ENCODE assay signal across 7 cellular contexts in the genomic region with DNA sequence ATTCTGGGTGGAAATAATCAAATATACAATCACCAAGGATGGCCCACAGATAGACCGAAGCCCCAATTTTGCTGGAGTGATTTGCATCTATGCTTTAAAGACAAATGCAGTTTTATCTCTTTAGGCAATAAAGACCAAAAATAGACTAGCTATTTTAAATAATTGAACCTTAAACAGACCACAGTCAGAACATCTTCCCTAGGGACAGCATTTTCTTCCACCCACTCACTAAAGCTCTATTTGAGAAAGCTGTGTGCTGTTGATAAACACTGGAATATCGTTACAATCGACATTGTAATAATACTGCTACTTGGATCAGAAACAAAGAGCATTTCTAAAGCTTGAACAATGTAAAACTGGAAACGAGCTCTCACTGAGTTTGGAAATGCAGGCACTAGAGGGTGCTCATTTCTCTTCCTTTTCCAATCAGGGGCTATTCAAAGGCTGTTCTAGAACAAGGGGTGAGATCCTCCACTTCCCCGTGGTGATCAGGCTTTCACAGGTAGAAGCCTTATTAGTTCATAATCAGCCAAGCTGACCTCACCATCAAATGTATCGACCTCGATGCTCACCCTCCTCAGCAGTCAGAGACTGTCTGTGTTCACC.
A peak's percentile ranks its signal among the peaks of the same experiment; 100 is the strongest.
DNase-seq lines count a peak whose midpoint lies in the region; ATAC-seq and TF ChIP-seq lines count a peak whose summit lies in the region.
"Not testable (repeated sequence)": the region's sequence is repeated elsewhere in the genome, so short reads cannot be mapped to it uniquely, and the experiment has no call there.

No MANE protein-coding gene starts in this region.

- 84 to 100% methylated on average over 1 to 5 of the region's 7 CpGs for WGBS in endodermal cell (ENCODE audit: insufficient coverage in 1 of 2, insufficient read length in 1 of 2), 2 experiments

- H3K36me3 ChIP-seq in CD8-positive, alpha-beta T cell (ENCODE audit: insufficient read depth, low read length); Loucy (ENCODE audit: insufficient read depth, low read length); endodermal cell (ENCODE audit: control insufficient read depth, insufficient read depth, low read length); neural progenitor cell: not testable (repeated sequence)

- H3K9me3 Mint-ChIP-seq in CD8-positive, alpha-beta T cell; endodermal cell; neural progenitor cell: not testable (repeated sequence)

- H2AFZ ChIP-seq in Loucy (ENCODE audit: low read length); neural progenitor cell (replicated peaks): not testable (repeated sequence)

- H3K9me2 ChIP-seq in Loucy (replicated peaks; ENCODE audit: low read depth, low read length) = not testable (repeated sequence)

- CTCF ChIA-PET in CD8-positive, alpha-beta T cell (lab: Charles Lee) = interaction anchor here (0.7 to 20.7 kb wide), 5 partner anchors 1 to 82 kb away, joined by 3 to 378 read pairs (median 4); no protein-coding TSS in a partner anchor

- not testable (repeated sequence) for H4K20me1 ChIP-seq in Loucy (ENCODE audit: insufficient read depth, low read length, poor library complexity, severe bottlenecking); neural progenitor cell (ENCODE audit: low read depth)

- not testable (repeated sequence) for TF ChIP-seq CTCF in CD8-positive, alpha-beta T cell (IDR thresholded peaks at IDR 0.05)
- TF ChIP-seq CTCF in Loucy (conservative IDR thresholded peaks at IDR 0.05; ENCODE audit: low read length) = peak; percentile 48
- TF ChIP-seq CTCF in astrocyte of the cerebellum (IDR thresholded peaks at IDR 0.05; ENCODE audit: low read depth, low read length, missing control alignments) = peak; percentile 29
- TF ChIP-seq CTCF in endodermal cell (conservative IDR thresholded peaks at IDR 0.05) = peak; percentile 43
- peak; percentile 10 for TF ChIP-seq CTCF in neural progenitor cell (IDR thresholded peaks at IDR 0.05)

- H3K79me2 ChIP-seq in Loucy (ENCODE audit: insufficient read depth, low read length) = peaks cover 19% of the 10 kb centered on the region
- not testable (repeated sequence) for H3K79me2 ChIP-seq in neural progenitor cell (ENCODE audit: low read depth)

- not testable (repeated sequence) for H3K9me3 ChIP-seq in CD8-positive, alpha-beta T cell (ENCODE audit: low read length); Loucy (ENCODE audit: insufficient read depth, low read depth, low read length); endodermal cell (ENCODE audit: control insufficient read depth, low read length); neural progenitor cell (ENCODE audit: low read depth)

- peak overlapping the region; percentile 4 for H3K4me2 ChIP-seq in Loucy (ENCODE audit: low read depth, low read length, poor library complexity, severe bottlenecking)
- H3K4me2 ChIP-seq in neural progenitor cell = not testable (repeated sequence)

- peaks cover 42% of the 10 kb centered on the region for H3K4me1 ChIP-seq in CD8-positive, alpha-beta T cell (ENCODE audit: insufficient read depth, low read length)
- peaks cover 78% of the 10 kb centered on the region for H3K4me1 ChIP-seq in Loucy (ENCODE audit: insufficient read depth, low read length, poor library complexity, severe bottlenecking)
- not testable (repeated sequence) for H3K4me1 ChIP-seq in endodermal cell (ENCODE audit: control insufficient read depth, insufficient read depth, low read length); neural progenitor cell

- H3K36me3 Mint-ChIP-seq in CD8-positive, alpha-beta T cell; endodermal cell (ENCODE audit: low read depth); neural progenitor cell: not testable (repeated sequence)

- peak overlapping the region; percentile 60 for H3K27ac Mint-ChIP-seq in CD8-positive, alpha-beta T cell
- H3K27ac Mint-ChIP-seq in endodermal cell, neural progenitor cell: not testable (repeated sequence)

- intact Hi-C loops in CD8-positive, alpha-beta T cell (cut with DNase I, micrococcal nuclease) = not testable (repeated sequence)

- H3K27me3 ChIP-seq in CD8-positive, alpha-beta T cell (ENCODE audit: insufficient read depth, low read length); Loucy (ENCODE audit: insufficient read depth, low read length, poor library complexity, severe bottlenecking); endodermal cell (ENCODE audit: control insufficient read depth, insufficient read depth, low read length, poor library complexity, severe bottlenecking); neural progenitor cell: not testable (repeated sequence)

- not testable (repeated sequence) for DNase-seq in CD8-positive, alpha-beta T cell; astrocyte of the cerebellum (ENCODE audit: low read depth); endodermal cell; neural progenitor cell (ENCODE audit: low spot score)
- DNase-seq in globus pallidus (ENCODE audit: low spot score) = peak; percentile 14

- H3F3A ChIP-seq in Loucy (ENCODE audit: low read depth); neural progenitor cell (ENCODE audit: low read depth): not testable (repeated sequence)

- peak overlapping the region; percentile 65 for H3K9ac ChIP-seq in Loucy (ENCODE audit: low read depth, low read length, poor library complexity, severe bottlenecking)
- not testable (repeated sequence) for H3K9ac ChIP-seq in endodermal cell (ENCODE audit: extremely low read depth, low read length, poor library complexity, severe bottlenecking); neural progenitor cell

- in situ Hi-C loops in astrocyte of the cerebellum (cut with HindIII; ENCODE audit: low sequenced_read_pairs) = not testable (repeated sequence)

- H3K4me3 Mint-ChIP-seq in CD8-positive, alpha-beta T cell; endodermal cell; neural progenitor cell: not testable (repeated sequence)

- peaks cover 73% of the 10 kb centered on the region for H3K4me1 Mint-ChIP-seq in CD8-positive, alpha-beta T cell (ENCODE audit: low read depth)
- not testable (repeated sequence) for H3K4me1 Mint-ChIP-seq in endodermal cell, neural progenitor cell

- H3K4me3 ChIP-seq in CD8-positive, alpha-beta T cell (ENCODE audit: low read depth, low read length); Loucy (ENCODE audit: low read length, poor library complexity, severe bottlenecking); astrocyte of the cerebellum (ENCODE audit: low read depth, low read length); endodermal cell (ENCODE audit: low read length); neural progenitor cell: not testable (repeated sequence)

- H3K27me3 Mint-ChIP-seq in CD8-positive, alpha-beta T cell (ENCODE audit: low read depth); endodermal cell (ENCODE audit: insufficient read depth); neural progenitor cell (ENCODE audit: insufficient read depth, low read depth): not testable (repeated sequence)

- not testable (repeated sequence) for ATAC-seq in CD8-positive, alpha-beta T cell
- peak; percentile 62 for ATAC-seq in SK-N-SH treated with all-trans-retinoic acid at 6 μM for 48 hours

- POLR2A ChIA-PET in CD8-positive, alpha-beta T cell (lab: Charles Lee) = not testable (repeated sequence)

- H3K27ac ChIP-seq in CD8-positive, alpha-beta T cell (ENCODE audit: low read depth, low read length); endodermal cell (ENCODE audit: low read depth, low read length); neural progenitor cell: not testable (repeated sequence)
